ENCODE assay signal across 8 cellular contexts in the genomic region with DNA sequence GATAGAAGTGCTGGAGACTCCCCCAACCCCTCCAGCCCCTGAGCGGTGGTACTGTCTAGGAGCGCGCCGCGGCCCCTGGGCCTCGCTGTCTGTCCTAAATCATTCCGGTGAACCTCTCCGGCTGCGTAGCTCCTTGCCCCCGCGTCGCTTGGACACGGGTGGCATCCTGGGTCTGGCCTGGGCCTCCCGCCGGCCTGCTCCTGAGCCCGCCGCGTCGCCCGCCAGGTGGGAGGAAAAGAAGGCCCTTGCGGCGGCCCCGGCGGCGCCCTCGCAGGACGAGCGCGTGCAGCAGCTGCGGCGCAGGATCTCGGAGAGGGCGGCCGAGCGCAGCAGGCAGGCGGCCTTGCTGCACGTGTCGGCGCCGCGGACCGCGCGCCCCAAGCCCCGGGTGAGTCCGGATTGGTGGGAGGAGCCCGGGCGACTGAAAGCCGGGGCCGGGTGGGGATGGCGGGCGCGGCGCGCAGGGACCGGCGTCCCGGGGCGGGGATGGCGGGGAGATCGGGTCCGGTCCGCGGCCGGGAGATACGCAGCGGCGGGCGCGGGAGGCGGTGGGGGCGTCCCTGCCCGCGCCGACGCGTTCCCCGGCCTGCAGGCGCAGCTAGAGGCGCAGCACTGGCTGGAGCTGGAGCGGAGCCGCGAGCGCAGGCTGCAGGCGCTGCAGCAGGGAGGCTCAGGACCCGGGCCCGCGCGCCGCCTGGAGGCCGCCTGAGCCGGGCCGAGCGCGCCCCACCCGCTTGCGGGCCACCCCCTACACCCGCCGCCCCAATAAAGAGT. TPM values are rescaled to one million over a fixed set of nuclear protein-coding genes. Genes with fewer than 3 reads are reported as not detected.
A peak's percentile ranks its signal among the peaks of the same experiment; 100 is the strongest.
DNase-seq lines count a peak whose midpoint lies in the region; ATAC-seq and TF ChIP-seq lines count a peak whose summit lies in the region.

No MANE protein-coding gene starts in this region.

- peak; percentile 75 for TF ChIP-seq CTCF in endodermal cell (conservative IDR thresholded peaks at IDR 0.05)

- H3K27me3 Mint-ChIP-seq in activated CD8-positive, alpha-beta memory T cell treated with anti-CD3 and anti-CD28 coated beads, Interleukin-2, amount 10 ng/mL, durations not matched to agents 7 days and 5 days: peaks cover 14% of the 10 kb centered on the region
- peaks cover 20% of the 10 kb centered on the region for H3K27me3 Mint-ChIP-seq in endodermal cell (ENCODE audit: insufficient read depth)

- no peaks in the 10 kb centered on the region for H3K9me3 ChIP-seq in endodermal cell (ENCODE audit: control insufficient read depth, low read length)

- H3K4me3 Mint-ChIP-seq in activated CD8-positive, alpha-beta memory T cell treated with anti-CD3 and anti-CD28 coated beads, Interleukin-2, amount 10 ng/mL, durations not matched to agents 7 days and 5 days: peak overlapping the region; percentile 47
- H3K4me3 Mint-ChIP-seq in endodermal cell: peak overlapping the region; percentile 54

- no peak overlapping the region for H3K27ac Mint-ChIP-seq in activated CD8-positive, alpha-beta memory T cell treated with anti-CD3 and anti-CD28 coated beads, Interleukin-2, amount 10 ng/mL, durations not matched to agents 7 days and 5 days
- H3K27ac Mint-ChIP-seq in endodermal cell: no peak overlapping the region

- no peaks in the 10 kb centered on the region for H3K9me3 Mint-ChIP-seq in activated CD8-positive, alpha-beta memory T cell treated with anti-CD3 and anti-CD28 coated beads, Interleukin-2, amount 10 ng/mL, durations not matched to agents 7 days and 5 days (ENCODE audit: low read depth)
- no peaks in the 10 kb centered on the region for H3K9me3 Mint-ChIP-seq in endodermal cell

- no peaks in the 10 kb centered on the region for H3K36me3 ChIP-seq in endodermal cell (ENCODE audit: control insufficient read depth, insufficient read depth, low read length)

- H3K27me3 ChIP-seq in endodermal cell (ENCODE audit: control insufficient read depth, insufficient read depth, low read length, poor library complexity, severe bottlenecking): peaks cover 19% of the 10 kb centered on the region

- H3K9ac ChIP-seq in endodermal cell (ENCODE audit: extremely low read depth, low read length, poor library complexity, severe bottlenecking): no peak overlapping the region

- H3K4me3 ChIP-seq in endodermal cell (ENCODE audit: low read length): no peak overlapping the region

- H3K4me1 ChIP-seq in endodermal cell (ENCODE audit: control insufficient read depth, insufficient read depth, low read length): no peaks in the 10 kb centered on the region

- peaks cover 1% of the 10 kb centered on the region for H3K36me3 Mint-ChIP-seq in activated CD8-positive, alpha-beta memory T cell treated with anti-CD3 and anti-CD28 coated beads, Interleukin-2, amount 10 ng/mL, durations not matched to agents 7 days and 5 days
- no peaks in the 10 kb centered on the region for H3K36me3 Mint-ChIP-seq in endodermal cell (ENCODE audit: low read depth)

- ATAC-seq in GM18511 (IDR thresholded peaks at IDR 0.05; ENCODE audit: unreplicated experiment) (peak; percentile 91), HG03064 (IDR thresholded peaks at IDR 0.05; ENCODE audit: low read depth, unreplicated experiment) (peak; percentile 64)
- ATAC-seq in activated CD8-positive, alpha-beta memory T cell treated with anti-CD3 and anti-CD28 coated beads, Interleukin-2, amount 10 ng/mL, durations not matched to agents 7 days and 5 days: peak; percentile 97

- H3K4me1 Mint-ChIP-seq in activated CD8-positive, alpha-beta memory T cell treated with anti-CD3 and anti-CD28 coated beads, Interleukin-2, amount 10 ng/mL, durations not matched to agents 7 days and 5 days: peaks cover 17% of the 10 kb centered on the region
- H3K4me1 Mint-ChIP-seq in endodermal cell: peaks cover 7% of the 10 kb centered on the region

- CTCF ChIA-PET in activated CD8-positive, alpha-beta memory T cell treated with anti-CD3 and anti-CD28 coated beads, Interleukin-2, amount 10 ng/mL, durations not matched to agents 7 days and 5 days (lab: Charles Lee): interaction anchor here (0.6 to 4.6 kb wide), 12 partner anchors 9 to 248 kb away, joined by 3 to 17 read pairs (median 4); no protein-coding TSS in a partner anchor

- H3K27ac ChIP-seq in endodermal cell (ENCODE audit: low read depth, low read length): no peak overlapping the region

- DNase-seq in 8988T (peak; percentile 90), NCI-H510A (lab: John Stamatoyannopoulos, UW) (peak; percentile 38), endodermal cell (peak; percentile 89), mesenteric fat pad (ENCODE audit: low spot score) (peak; percentile 59)
- peak; percentile 70 for DNase-seq in activated CD8-positive, alpha-beta memory T cell treated with anti-CD3 and anti-CD28 coated beads, Interleukin-2, amount 10 ng/mL, durations not matched to agents 7 days and 5 days
- peak; percentile 52 for DNase-seq in stimulated activated CD8-positive, alpha-beta memory T cell treated with anti-CD3 and anti-CD28 coated beads, Interleukin-12 subunit alpha, Interleukin-12 subunit beta, amount 100 ng/mL, for 4 hours (ENCODE audit: low read depth)

- 5 to 6% methylated on average over 17 to 99 of the region's 99 CpGs for WGBS in endodermal cell (ENCODE audit: insufficient coverage in 1 of 2, insufficient read length in 1 of 2), 2 experiments

RNA-seq across cellular contexts. Expression of a gene that starts 6.5 kb away (rescaled TPM):
- total RNA-seq in activated CD8-positive, alpha-beta memory T cell treated with anti-CD3 and anti-CD28 coated beads, Interleukin-2, amount 10 ng/mL, durations not matched to agents 7 days and 5 days: 100 to 1,000 TPM; 108 to 116 TPM
- total RNA-seq in endodermal cell: 10 to 100 TPM; 73.2 to 93.6 TPM
- polyA plus RNA-seq in endodermal cell (2013, experiment 1 of 2): 68.6 TPM
- 67.6 TPM for polyA plus RNA-seq in endodermal cell (2013, experiment 2 of 2)
- total RNA-seq in mesenteric fat pad: 48.6 TPM

RNA-seq across cellular contexts. Expression of a gene that starts 43.6 kb away (rescaled TPM):
- total RNA-seq in activated CD8-positive, alpha-beta memory T cell treated with anti-CD3 and anti-CD28 coated beads, Interleukin-2, amount 10 ng/mL, durations not matched to agents 7 days and 5 days: not detected
- total RNA-seq in endodermal cell: not detected
- polyA plus RNA-seq in endodermal cell (2013, experiment 1 of 2): not detected
- not detected for polyA plus RNA-seq in endodermal cell (2013, experiment 2 of 2)
- not detected for total RNA-seq in mesenteric fat pad

RNA-seq across cellular contexts. Expression of a gene that starts 44.0 kb away (rescaled TPM):
- total RNA-seq in activated CD8-positive, alpha-beta memory T cell treated with anti-CD3 and anti-CD28 coated beads, Interleukin-2, amount 10 ng/mL, durations not matched to agents 7 days and 5 days: 10 to 100 TPM; 12.5 to 30.3 TPM
- total RNA-seq in endodermal cell (1 to 10 TPM in 1 of 2 donors, under 1 TPM in 1; 0.73 to 1.6 TPM), mesenteric fat pad (12.9 TPM)
- 0.32 TPM for polyA plus RNA-seq in endodermal cell (2013, experiment 1 of 2)
- 0.29 TPM for polyA plus RNA-seq in endodermal cell (2013, experiment 2 of 2)

Comparison
In these comparisons a context has a peak if more than half of its experiments do, and no peak if none do; other contexts are left out.
1. DNase-seq: peak in every context shown above with its lines; median percentile 90 in 8988T; 89 in endodermal cell; 70 in activated CD8-positive, alpha-beta memory T cell treated with anti-CD3 and anti-CD28 coated beads, Interleukin-2, amount 10 ng/mL, durations not matched to agents 7 days and 5 days; 59 in mesenteric fat pad; 52 in stimulated activated CD8-positive, alpha-beta memory T cell treated with anti-CD3 and anti-CD28 coated beads, Interleukin-12 subunit alpha, Interleukin-12 subunit beta, amount 100 ng/mL, for 4 hours; 38 in NCI-H510A.